In genomic region chr11:65279713-65280459, GRCh38 we compare ENCODE assay signal across 1 cellular context.
A peak's percentile ranks its signal among the peaks of the same experiment; 100 is the strongest.
TF ChIP-seq lines count a peak whose summit lies in the region.

No MANE protein-coding gene starts in this region.

TF ChIP-seq in HCT116, 20 proteins besides CTCF, POLR2A, EP300 and RAD21 (continued from another document):
- no peak for TF ChIP-seq REST (IDR thresholded peaks at IDR 0.05; ENCODE audit: low read depth)
- TF ChIP-seq TCF7L2 (IDR thresholded peaks at IDR 0.05; ENCODE audit: borderline replicate concordance, extremely low read depth, insufficient read depth, insufficient read length) = peak; percentile 91
- peak; percentile 47 for TF ChIP-seq CBX3 (IDR thresholded peaks at IDR 0.05; ENCODE audit: low read depth)
- TF ChIP-seq ELF1 (IDR thresholded peaks at IDR 0.05; ENCODE audit: borderline replicate concordance, low read depth) = peak; percentile 51; the same call in 1 of the 2 replicates
- peak; percentile 95 for TF ChIP-seq FOSL1 (IDR thresholded peaks at IDR 0.05; ENCODE audit: low read depth)
- TF ChIP-seq ZNF274 (IDR thresholded peaks at IDR 0.05; ENCODE audit: low read depth, low read length) = no peak
